In the genomic region with DNA sequence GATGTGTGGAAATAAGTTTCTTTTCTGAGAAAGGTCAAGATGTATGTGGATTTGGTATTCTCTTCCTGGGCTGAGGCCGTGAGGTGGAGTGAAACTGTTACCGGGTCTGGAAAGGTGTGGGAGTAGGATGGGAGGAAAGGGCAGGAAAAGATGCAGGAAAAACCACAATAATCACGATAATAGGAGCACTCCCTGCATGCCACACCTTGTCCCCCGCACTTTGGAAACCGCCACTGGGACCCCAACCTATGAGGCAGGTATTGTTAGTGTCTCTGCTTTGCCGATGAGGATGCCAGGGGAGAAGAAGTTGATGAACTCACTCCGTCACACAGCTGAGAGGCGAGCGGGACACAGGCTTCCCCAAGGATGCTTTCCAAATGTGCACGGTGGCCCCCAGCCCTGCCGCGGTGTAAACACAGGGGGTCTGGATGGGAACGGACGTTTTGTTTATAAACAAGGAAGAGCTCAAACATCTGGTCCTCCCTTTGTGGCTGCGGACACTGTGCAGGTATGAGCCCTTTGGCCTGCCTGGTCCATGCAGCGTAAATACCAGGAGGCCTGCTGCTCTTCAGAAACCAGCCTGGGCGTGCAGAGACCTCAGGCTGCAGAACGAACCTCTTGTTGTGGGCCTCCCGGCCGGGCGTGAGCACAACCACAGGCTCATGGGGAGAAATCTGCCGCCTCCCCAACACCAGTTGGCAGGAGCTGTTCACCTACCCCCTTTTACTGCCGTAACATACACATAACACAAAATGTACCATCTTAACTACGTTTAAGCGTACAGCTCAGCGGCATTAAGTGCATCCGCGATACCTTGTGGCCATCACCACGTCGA, we compare ENCODE assay signal across 1 cellular context.
TF ChIP-seq lines count a peak whose summit lies in the region.

No MANE protein-coding gene starts in this region.

TF ChIP-seq in H1, 55 proteins besides CTCF, POLR2A, EP300 and RAD21:
- TF ChIP-seq GTF2F1 (IDR thresholded peaks at IDR 0.05; ENCODE audit: borderline replicate concordance, low read depth, low read length) (no peak), SUZ12 (IDR thresholded peaks at IDR 0.05; ENCODE audit: low read length) (no peak), CHD1 (IDR thresholded peaks at IDR 0.05; ENCODE audit: low read depth, low read length) (no peak), BCL11A (IDR thresholded peaks at IDR 0.05; ENCODE audit: low read depth in 2 of 2, low read length in 2 of 2) (no peak), TAF1 (IDR thresholded peaks at IDR 0.05; ENCODE audit: low read depth, low read length) (no peak), JUN (IDR thresholded peaks at IDR 0.05; ENCODE audit: low read depth, low read length) (no peak), POU5F1 (IDR thresholded peaks at IDR 0.05; ENCODE audit: low read depth, low read length) (no peak), TCF12 (IDR thresholded peaks at IDR 0.05; ENCODE audit: low read depth, low read length) (no peak), EZH2 (IDR thresholded peaks at IDR 0.05; ENCODE audit: low read depth, low read length, severe bottlenecking) (no peak), SP1 (IDR thresholded peaks at IDR 0.05; ENCODE audit: low read depth, low read length) (no peak), TBP (IDR thresholded peaks at IDR 0.05; ENCODE audit: low read depth, low read length) (no peak), CEBPB (IDR thresholded peaks at IDR 0.05; ENCODE audit: low read depth, low read length) (no peak), CTBP2 (IDR thresholded peaks at IDR 0.05; ENCODE audit: borderline replicate concordance, insufficient read depth, insufficient read length, low read length) (no peak)
